ENCODE assay signal across 8 cellular contexts in genomic region chr3:129439817-129440647, GRCh38. TPM values are rescaled to one million over a fixed set of nuclear protein-coding genes. Genes with fewer than 3 reads are reported as not detected.
DNase-seq lines count a peak whose midpoint lies in the region; ATAC-seq, FAIRE-seq and TF ChIP-seq lines count a peak whose summit lies in the region.

TSS of gene IFT122 (plus strand) at chr3:129440224. CDS start at chr3:129440331, 107 bp downstream.
TSS of gene MBD4 (minus strand) at chr3:129439948. CDS start at chr3:129439833, 115 bp downstream.

- intact Hi-C loops in Caco-2 (cut with micrococcal nuclease; ENCODE audit: unreplicated experiment), result loop anchor here (1.0 to 5.0 kb wide), 2 partner anchors 41 to 58 kb away; no protein-coding TSS in a partner anchor

- no peaks in the 10 kb centered on the region for H3K36me3 ChIP-seq in Caco-2 (ENCODE audit: control insufficient read depth, insufficient read depth, low read length)
- peaks cover 43% of the 10 kb centered on the region for H3K36me3 ChIP-seq in NT2/D1 (ENCODE audit: insufficient read depth, insufficient read length, low read length)
- peaks cover 3 to 30% (median 18%) of the 10 kb centered on the region in 4 experiments for H3K36me3 ChIP-seq in H1 (ENCODE audit: control insufficient read depth in 2 of 4, insufficient read depth in 4 of 4, low read length in 3 of 4)

- H3K9ac ChIP-seq in NT2/D1 (ENCODE audit: insufficient read length, low read depth), result peak within 1 kb of the TSS; percentile 96
- peak within 1 kb of the TSS; percentile 68 to 84 (median 71) for H3K9ac ChIP-seq in H1 (replicated peaks in 1 of 4; ENCODE audit: extremely low read depth in 1 of 4, low read depth in 3 of 4, low read length in 3 of 4)

- peak within 1 kb of the TSS; percentile 70 for H3K56ac ChIP-seq in H1 (replicated peaks; ENCODE audit: insufficient read length, low read depth, low read length)

- peaks cover 0 to 43% of the 10 kb centered on the region in 2 experiments; a peak in 3 of 4 replicates for H3K79me2 ChIP-seq in H1 (ENCODE audit: control insufficient read depth in 1 of 2, insufficient read depth in 2 of 2, low read length in 2 of 2)

- TF ChIP-seq EP300 in H1 (IDR thresholded peaks at IDR 0.05; ENCODE audit: borderline replicate concordance in 1 of 2, low read depth in 2 of 2, low read length in 2 of 2), result no peak

- peaks cover 43% of the 10 kb centered on the region for H3K36me3 Mint-ChIP-seq in Caco-2 (ENCODE audit: insufficient read depth, unreplicated experiment)
- H3K36me3 Mint-ChIP-seq in activated CD8-positive, alpha-beta memory T cell treated with anti-CD3 and anti-CD28 coated beads, Interleukin-2, amount 10 ng/mL, durations not matched to agents 7 days and 5 days, result peaks cover 28% of the 10 kb centered on the region
- peaks cover 17% of the 10 kb centered on the region for H3K36me3 Mint-ChIP-seq in memory B cell

- H3K4me3 Mint-ChIP-seq in Caco-2 (ENCODE audit: unreplicated experiment) (peak within 1 kb of the TSS; percentile 90), memory B cell (peak within 1 kb of the TSS; percentile 89)
- H3K4me3 Mint-ChIP-seq in activated CD8-positive, alpha-beta memory T cell treated with anti-CD3 and anti-CD28 coated beads, Interleukin-2, amount 10 ng/mL, durations not matched to agents 7 days and 5 days, result peak within 1 kb of the TSS; percentile 83

- TF ChIP-seq CTCF in Caco-2 (IDR thresholded peaks at IDR 0.05; ENCODE audit: insufficient read depth in 1 of 2, low read depth in 1 of 2, low read length in 1 of 2, severe bottlenecking in 1 of 2, unreplicated experiment in 1 of 2), result no peak
- TF ChIP-seq CTCF in H1 (IDR thresholded peaks at IDR 0.05; ENCODE audit: control extremely low read depth in 1 of 3, insufficient read depth in 1 of 3, low read depth in 1 of 3, low read length in 3 of 3), result no peak

- H3K79me1 ChIP-seq in H1 (ENCODE audit: low read depth, low read length), result peaks cover 2% of the 10 kb centered on the region; the same call in 1 of the 2 replicates

- H3K27me3 ChIP-seq in Caco-2 (replicated peaks; ENCODE audit: control insufficient read depth, insufficient read depth, low read length), result no peaks in the 10 kb centered on the region
- H3K27me3 ChIP-seq in NT2/D1 (ENCODE audit: insufficient read depth, insufficient read length), result no peaks in the 10 kb centered on the region
- H3K27me3 ChIP-seq in H1 (replicated peaks in 1 of 4; ENCODE audit: control insufficient read depth in 3 of 4, extremely low read depth in 1 of 4, insufficient read depth in 3 of 4, low read length in 3 of 4), result no peaks in the 10 kb centered on the region

- H2BK120ac ChIP-seq in H1 (replicated peaks; ENCODE audit: low read depth, low read length), result no peak within 1 kb of the TSS

- ATAC-seq in GM21381 (IDR thresholded peaks at IDR 0.05; ENCODE audit: unreplicated experiment) (peak; percentile 85), memory B cell (ENCODE audit: low read depth) (peak; percentile 82)
- ATAC-seq in activated CD8-positive, alpha-beta memory T cell treated with anti-CD3 and anti-CD28 coated beads, Interleukin-2, amount 10 ng/mL, durations not matched to agents 7 days and 5 days, result peak; percentile 91

- H3K4me3 ChIP-seq in Caco-2 (ENCODE audit: low read depth, low read length) (peak within 1 kb of the TSS; percentile 89), NT2/D1 (ENCODE audit: insufficient read length, low read depth) (peak within 1 kb of the TSS; percentile 99), H1 (ENCODE audit: extremely low read depth in 1 of 4, insufficient read depth in 2 of 4, low read depth in 3 of 4, low read length in 4 of 4) (peak within 1 kb of the TSS; percentile 76 to 95 (median 86))

- H4K5ac ChIP-seq in H1 (ENCODE audit: insufficient read length, low read depth, low read length), result peak within 1 kb of the TSS; percentile 52

- no peak within 1 kb of the TSS for H2BK12ac ChIP-seq in H1 (ENCODE audit: low read depth, low read length)

- 1% methylated on average over 77 of the region's 77 CpGs; no CpG with 5 or more reads in 1 of the 2 experiments for WGBS in H1 (ENCODE audit: extremely low coverage in 1 of 2, insufficient coverage in 1 of 2, insufficient read length in 1 of 2, insufficient replicate concordance in 2 of 2, low coverage in 1 of 2, low lambda C conversion rate in 2 of 2, missing lambda C conversion rate in 1 of 2), 2 experiments

- H3K27ac Mint-ChIP-seq in Caco-2 (ENCODE audit: unreplicated experiment) (peak within 1 kb of the TSS; percentile 96), memory B cell (peak within 1 kb of the TSS; percentile 90)
- H3K27ac Mint-ChIP-seq in activated CD8-positive, alpha-beta memory T cell treated with anti-CD3 and anti-CD28 coated beads, Interleukin-2, amount 10 ng/mL, durations not matched to agents 7 days and 5 days, result peak within 1 kb of the TSS; percentile 91

- no peak within 1 kb of the TSS for H3K14ac ChIP-seq in H1 (ENCODE audit: insufficient read length)

- H3K18ac ChIP-seq in H1 (ENCODE audit: extremely low read depth, low read length), result peak within 1 kb of the TSS; percentile 85; the same call in 1 of the 2 replicates

- TF ChIP-seq POLR2A in H1 (IDR thresholded peaks at IDR 0.05; ENCODE audit: control extremely low read depth in 1 of 2, low read depth in 2 of 2, low read length in 2 of 2), result peak; percentile 64 to 83; a peak in 2 of 3 replicates

- H3K4me1 Mint-ChIP-seq in Caco-2 (ENCODE audit: low read depth, unreplicated experiment), result peaks cover 33% of the 10 kb centered on the region
- peaks cover 62% of the 10 kb centered on the region for H3K4me1 Mint-ChIP-seq in activated CD8-positive, alpha-beta memory T cell treated with anti-CD3 and anti-CD28 coated beads, Interleukin-2, amount 10 ng/mL, durations not matched to agents 7 days and 5 days
- peaks cover 34% of the 10 kb centered on the region for H3K4me1 Mint-ChIP-seq in memory B cell

- no peak within 1 kb of the TSS; the same call in 1 of the 2 replicates for H2BK15ac ChIP-seq in H1 (ENCODE audit: low read length)

- H3K9me3 ChIP-seq in Caco-2, result no peaks in the 10 kb centered on the region
- H3K9me3 ChIP-seq in NT2/D1 (ENCODE audit: insufficient read depth, low read length), result no peaks in the 10 kb centered on the region
- no peaks in the 10 kb centered on the region for H3K9me3 ChIP-seq in H1 (ENCODE audit: insufficient read depth in 2 of 2, low read depth in 1 of 2, low read length in 1 of 2)

- FAIRE-seq in H1 (lab: Jason Lieb, UNC), result no peak

- no peak within 1 kb of the TSS for H3K23ac ChIP-seq in H1 (ENCODE audit: insufficient read length)

- peak within 1 kb of the TSS; percentile 68 to 72 for H3K4me2 ChIP-seq in H1 (ENCODE audit: insufficient read depth in 1 of 2, low read depth in 2 of 2, low read length in 2 of 2)

- DNase-seq in Caco-2 (peak; percentile 98 to 99), HUDEP-2 (lab: John Stamatoyannopoulos, UW; ENCODE audit: unreplicated experiment in 76 of 76) (peak in 75 of 76 experiments; percentile 77 to 100 (median 98)), NT2/D1 (ENCODE audit: low read depth, low spot score) (peak; percentile 98), H1 (ENCODE audit: low read depth in 1 of 2, low spot score in 2 of 2) (peak; percentile 95 to 98), memory B cell (ENCODE audit: low spot score in 2 of 2) (peak; percentile 93 to 98)
- peak; percentile 100 for DNase-seq in activated CD8-positive, alpha-beta memory T cell treated with anti-CD3 and anti-CD28 coated beads, Interleukin-2, amount 10 ng/mL, durations not matched to agents 7 days and 5 days
- DNase-seq in stimulated activated CD8-positive, alpha-beta memory T cell treated with anti-CD3 and anti-CD28 coated beads, Interleukin-12 subunit alpha, Interleukin-12 subunit beta, amount 100 ng/mL, for 24 hours (ENCODE audit: extremely low read depth), result peak; percentile 97

- TF ChIP-seq RAD21 in H1 (IDR thresholded peaks at IDR 0.05 in 1 of 2, conservative IDR thresholded peaks at IDR 0.05 in 1 of 2; ENCODE audit: low read depth in 2 of 2, low read length in 2 of 2), result no peak

- peaks cover 1% of the 10 kb centered on the region; the same call in 1 of the 2 replicates for H3K23me2 ChIP-seq in H1 (ENCODE audit: low read depth, low read length)

- H2AK5ac ChIP-seq in H1 (ENCODE audit: low read depth, low read length), result no peak within 1 kb of the TSS

- no peaks in the 10 kb centered on the region for H3K27me3 Mint-ChIP-seq in Caco-2 (ENCODE audit: insufficient read depth, unreplicated experiment)
- H3K27me3 Mint-ChIP-seq in activated CD8-positive, alpha-beta memory T cell treated with anti-CD3 and anti-CD28 coated beads, Interleukin-2, amount 10 ng/mL, durations not matched to agents 7 days and 5 days, result no peaks in the 10 kb centered on the region
- no peaks in the 10 kb centered on the region for H3K27me3 Mint-ChIP-seq in memory B cell

- H3K9me3 Mint-ChIP-seq in Caco-2 (ENCODE audit: unreplicated experiment), result no peaks in the 10 kb centered on the region
- no peaks in the 10 kb centered on the region for H3K9me3 Mint-ChIP-seq in activated CD8-positive, alpha-beta memory T cell treated with anti-CD3 and anti-CD28 coated beads, Interleukin-2, amount 10 ng/mL, durations not matched to agents 7 days and 5 days (ENCODE audit: low read depth)
- H3K9me3 Mint-ChIP-seq in memory B cell, result no peaks in the 10 kb centered on the region

- peak within 1 kb of the TSS; percentile 91 for H4K91ac ChIP-seq in H1 (replicated peaks; ENCODE audit: insufficient read length, low read length)

- BruUV-seq in Caco-2 (replicated peaks; lab: Mats Ljungman, UMichigan), result no TSS peak

- CTCF ChIA-PET in Caco-2 (lab: Charles Lee) (interaction anchor here (0.6 to 1.8 kb wide), 6 partner anchors 9 to 455 kb away, joined by 3 to 7 read pairs (median 4); no protein-coding TSS in a partner anchor), H1 (lab: Charles Lee; ENCODE audit: partially characterized antibody) (interaction anchor here (0.5 to 1.7 kb wide), 7 partner anchors 9 to 402 kb away, joined by 3 to 5 read pairs (median 3); no protein-coding TSS in a partner anchor)
- CTCF ChIA-PET in activated CD8-positive, alpha-beta memory T cell treated with anti-CD3 and anti-CD28 coated beads, Interleukin-2, amount 10 ng/mL, durations not matched to agents 7 days and 5 days (lab: Charles Lee), result interaction anchor here (0.9 to 1.6 kb wide), 12 partner anchors 11 to 469 kb away, joined by 3 to 7 read pairs (median 3); a partner anchor contains a TSS

- peak within 1 kb of the TSS; percentile 84 for H2BK5ac ChIP-seq in H1 (ENCODE audit: low read depth, low read length)

- no peaks in the 10 kb centered on the region for H4K20me1 ChIP-seq in H1 (replicated peaks in 1 of 2; ENCODE audit: control insufficient read depth in 1 of 2, insufficient read depth in 2 of 2, low read length in 2 of 2)

- peaks cover 20% of the 10 kb centered on the region for H3K4me1 ChIP-seq in Caco-2
- H3K4me1 ChIP-seq in NT2/D1 (ENCODE audit: insufficient read depth, insufficient read length), result peaks cover 2% of the 10 kb centered on the region
- peaks cover 0 to 8% (median 4%) of the 10 kb centered on the region in 4 experiments; a peak in 5 of 7 replicates for H3K4me1 ChIP-seq in H1 (replicated peaks in 1 of 4; ENCODE audit: control insufficient read depth in 3 of 4, insufficient read depth in 4 of 4, low read length in 3 of 4)

- H2BK20ac ChIP-seq in H1 (ENCODE audit: low read length), result no peak within 1 kb of the TSS

- H2AFZ ChIP-seq in H1 (ENCODE audit: low read length), result peak within 1 kb of the TSS; percentile 14; the same call in 1 of the 2 replicates

- H4K8ac ChIP-seq in H1 (ENCODE audit: extremely low read depth, insufficient read depth, low read length), result peak within 1 kb of the TSS; percentile 84

- H3K27ac ChIP-seq in H1 (ENCODE audit: low read depth, low read length), result peak within 1 kb of the TSS; percentile 68

- POLR2A ChIA-PET in Caco-2 (lab: Charles Lee) (interaction anchor here (0.7 to 1.3 kb wide), 5 partner anchors 11 to 187 kb away, joined by 3 to 5 read pairs (median 4); partner anchors contain the start of gene EFCAB12), H1 (lab: Charles Lee; ENCODE audit: partially characterized antibody) (interaction anchor here (1.0 to 4.1 kb wide), 10 partner anchors 8 to 187 kb away, joined by 3 to 61 read pairs (median 5); partner anchors contain the start of gene EFCAB12)

- peak within 1 kb of the TSS; percentile 1 for H3K4ac ChIP-seq in H1 (replicated peaks; ENCODE audit: insufficient read length, low read depth, low read length)

RNA-seq across cellular contexts. Expression of gene IFT122, which starts in this region (rescaled TPM):
- 21.9 and 30.0 TPM in 2 replicates for total RNA-seq in Caco-2 (2022)
- total RNA-seq in activated CD8-positive, alpha-beta memory T cell treated with anti-CD3 and anti-CD28 coated beads, Interleukin-2, amount 10 ng/mL, durations not matched to agents 7 days and 5 days, result 10 to 100 TPM; 15.6 to 34.0 TPM
- 23.7 and 26.2 TPM in 2 replicates for total RNA-seq in H1 (2021; fragmentation: NEBNext Ultra II Directional; extraction: Animal tissue kit (Norgen Biotek cat#: 25700))
- polyA plus RNA-seq in H1 (2011; rRNA removed), result 25.1 and 37.8 TPM in 2 replicates
- 25.4 TPM for polyA plus RNA-seq in H1 (2011; cell fraction: cytosol; rRNA removed)
- 83.2 TPM for polyA plus RNA-seq in H1 (2011; cell fraction: nucleus; rRNA removed)
- polyA plus RNA-seq in H1 (2012, experiment 1 of 2), result 24.7 to 27.3 TPM (median 26.7 TPM) in 4 replicates
- polyA plus RNA-seq in H1 (2012, experiment 2 of 2), result 11.7 TPM
- 10.8 TPM for polyA plus RNA-seq in H1 (2013, experiment 1 of 2)
- polyA plus RNA-seq in H1 (2013, experiment 2 of 2), result 10.7 TPM
- 51.7 and 59.2 TPM in 2 replicates for polyA minus RNA-seq in H1 (2011; rRNA and poly(A)+ RNA removed)
- 27.2 TPM for polyA minus RNA-seq in H1 (2011; cell fraction: cytosol; rRNA and poly(A)+ RNA removed)
- polyA minus RNA-seq in H1 (2011; cell fraction: nucleus; rRNA and poly(A)+ RNA removed), result 50.2 TPM

RNA-seq across cellular contexts. Expression of gene MBD4, which starts in this region (rescaled TPM):
- total RNA-seq in Caco-2 (2022), result 33.5 and 39.8 TPM in 2 replicates
- total RNA-seq in activated CD8-positive, alpha-beta memory T cell treated with anti-CD3 and anti-CD28 coated beads, Interleukin-2, amount 10 ng/mL, durations not matched to agents 7 days and 5 days, result 10 to 100 TPM; 51.9 to 52.0 TPM
- 33.4 and 35.8 TPM in 2 replicates for total RNA-seq in H1 (2021; fragmentation: NEBNext Ultra II Directional; extraction: Animal tissue kit (Norgen Biotek cat#: 25700))
- polyA plus RNA-seq in H1 (2011; rRNA removed), result 11.1 and 11.2 TPM in 2 replicates
- polyA plus RNA-seq in H1 (2011; cell fraction: cytosol; rRNA removed), result 21.5 TPM
- polyA plus RNA-seq in H1 (2011; cell fraction: nucleus; rRNA removed), result 17.8 TPM
- 20.2 to 32.6 TPM (median 22.2 TPM) in 4 replicates for polyA plus RNA-seq in H1 (2012, experiment 1 of 2)
- polyA plus RNA-seq in H1 (2012, experiment 2 of 2), result 2.5 TPM
- 38.1 TPM for polyA plus RNA-seq in H1 (2013, experiment 1 of 2)
- polyA plus RNA-seq in H1 (2013, experiment 2 of 2), result 37.6 TPM
- 19.3 and 20.7 TPM in 2 replicates for polyA minus RNA-seq in H1 (2011; rRNA and poly(A)+ RNA removed)
- polyA minus RNA-seq in H1 (2011; cell fraction: cytosol; rRNA and poly(A)+ RNA removed), result 17.2 TPM
- 46.7 TPM for polyA minus RNA-seq in H1 (2011; cell fraction: nucleus; rRNA and poly(A)+ RNA removed)

Comparison
In these comparisons a context has a peak if more than half of its experiments do, and no peak if none do; other contexts are left out.
1. Peak in every context shown above with its lines: DNase-seq, ATAC-seq, H3K4me3 ChIP-seq and H3K27ac ChIP-seq.